Comparison of ENCODE assay signal across 1 cellular context in genomic region chr2:214853906-214854305, GRCh38.
TF ChIP-seq lines count a peak whose summit lies in the region.

No MANE protein-coding gene starts in this region.

TF ChIP-seq in HepG2, 621 proteins besides CTCF, POLR2A, EP300 and RAD21 (continued from another document and continues in another):
- TF ChIP-seq ZNF660 (CRISPR knock-in tag; IDR thresholded peaks at IDR 0.05; ENCODE audit: borderline replicate concordance, low read depth) (no peak), EHMT2 (IDR thresholded peaks at IDR 0.05; ENCODE audit: borderline replicate concordance, low read depth, low read length) (peak; percentile 63; the same call in 1 of the 2 replicates), ZNF331 (CRISPR knock-in tag; IDR thresholded peaks at IDR 0.05) (peak; percentile 72), HNF4G (IDR thresholded peaks at IDR 0.05; ENCODE audit: borderline replicate concordance, low read depth, low read length) (peak; percentile 46; the same call in 1 of the 2 replicates), HNF4G (CRISPR knock-in tag; IDR thresholded peaks at IDR 0.05; ENCODE audit: borderline replicate concordance, low read depth) (no peak), ONECUT2 (CRISPR knock-in tag; IDR thresholded peaks at IDR 0.05) (no peak), ZNF274 (CRISPR knock-in tag; IDR thresholded peaks at IDR 0.05) (no peak), CREM (IDR thresholded peaks at IDR 0.05) (peak; percentile 52), CREM (CRISPR knock-in tag; IDR thresholded peaks at IDR 0.05) (no peak), ZNF800 (CRISPR knock-in tag; IDR thresholded peaks at IDR 0.05) (no peak), ZNF672 (CRISPR knock-in tag; IDR thresholded peaks at IDR 0.05) (no peak), ZMAT5 (CRISPR knock-in tag; IDR thresholded peaks at IDR 0.05; ENCODE audit: borderline replicate concordance, low read depth) (no peak), ATF4 (CRISPR knock-in tag; IDR thresholded peaks at IDR 0.05) (no peak), SMARCE1 (IDR thresholded peaks at IDR 0.05; ENCODE audit: borderline replicate concordance) (no peak), RXRB (CRISPR knock-in tag; IDR thresholded peaks at IDR 0.05; ENCODE audit: borderline replicate concordance) (peak; percentile 68; the same call in 1 of the 2 replicates), MTF1 (CRISPR knock-in tag; IDR thresholded peaks at IDR 0.05) (no peak), RCOR2 (CRISPR knock-in tag; IDR thresholded peaks at IDR 0.05) (peak; percentile 57; the same call in 1 of the 2 replicates), THAP8 (CRISPR knock-in tag; IDR thresholded peaks at IDR 0.05; ENCODE audit: borderline replicate concordance) (no peak), ZZZ3 (CRISPR knock-in tag; IDR thresholded peaks at IDR 0.05; ENCODE audit: borderline replicate concordance) (no peak), ZKSCAN5 (CRISPR knock-in tag; IDR thresholded peaks at IDR 0.05) (no peak), ZNF773 (CRISPR knock-in tag; IDR thresholded peaks at IDR 0.05; ENCODE audit: borderline replicate concordance) (no peak), ZSCAN25 (CRISPR knock-in tag; IDR thresholded peaks at IDR 0.05) (no peak), FOXK1 (CRISPR knock-in tag; IDR thresholded peaks at IDR 0.05; ENCODE audit: borderline replicate concordance, low read depth) (no peak)
- TF ChIP-seq, protein P1, sequence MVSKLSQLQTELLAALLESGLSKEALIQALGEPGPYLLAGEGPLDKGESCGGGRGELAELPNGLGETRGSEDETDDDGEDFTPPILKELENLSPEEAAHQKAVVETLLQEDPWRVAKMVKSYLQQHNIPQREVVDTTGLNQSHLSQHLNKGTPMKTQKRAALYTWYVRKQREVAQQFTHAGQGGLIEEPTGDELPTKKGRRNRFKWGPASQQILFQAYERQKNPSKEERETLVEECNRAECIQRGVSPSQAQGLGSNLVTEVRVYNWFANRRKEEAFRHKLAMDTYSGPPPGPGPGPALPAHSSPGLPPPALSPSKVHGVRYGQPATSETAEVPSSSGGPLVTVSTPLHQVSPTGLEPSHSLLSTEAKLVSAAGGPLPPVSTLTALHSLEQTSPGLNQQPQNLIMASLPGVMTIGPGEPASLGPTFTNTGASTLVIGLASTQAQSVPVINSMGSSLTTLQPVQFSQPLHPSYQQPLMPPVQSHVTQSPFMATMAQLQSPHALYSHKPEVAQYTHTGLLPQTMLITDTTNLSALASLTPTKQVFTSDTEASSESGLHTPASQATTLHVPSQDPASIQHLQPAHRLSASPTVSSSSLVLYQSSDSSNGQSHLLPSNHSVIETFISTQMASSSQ (IDR thresholded peaks at IDR 0.05; ENCODE audit: low read depth), result peak; percentile 17; the same call in 1 of the 2 replicates
- TF ChIP-seq, protein P1 (CRISPR knock-in tag; IDR thresholded peaks at IDR 0.05; ENCODE audit: borderline replicate concordance), result peak; percentile 32; the same call in 1 of the 2 replicates
- TF ChIP-seq, protein P2, sequence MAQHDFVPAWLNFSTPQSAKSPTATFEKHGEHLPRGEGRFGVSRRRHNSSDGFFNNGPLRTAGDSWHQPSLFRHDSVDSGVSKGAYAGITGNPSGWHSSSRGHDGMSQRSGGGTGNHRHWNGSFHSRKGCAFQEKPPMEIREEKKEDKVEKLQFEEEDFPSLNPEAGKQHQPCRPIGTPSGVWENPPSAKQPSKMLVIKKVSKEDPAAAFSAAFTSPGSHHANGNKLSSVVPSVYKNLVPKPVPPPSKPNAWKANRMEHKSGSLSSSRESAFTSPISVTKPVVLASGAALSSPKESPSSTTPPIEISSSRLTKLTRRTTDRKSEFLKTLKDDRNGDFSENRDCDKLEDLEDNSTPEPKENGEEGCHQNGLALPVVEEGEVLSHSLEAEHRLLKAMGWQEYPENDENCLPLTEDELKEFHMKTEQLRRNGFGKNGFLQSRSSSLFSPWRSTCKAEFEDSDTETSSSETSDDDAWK (CRISPR knock-in tag; IDR thresholded peaks at IDR 0.05), result no peak
- TF ChIP-seq, protein P3, sequence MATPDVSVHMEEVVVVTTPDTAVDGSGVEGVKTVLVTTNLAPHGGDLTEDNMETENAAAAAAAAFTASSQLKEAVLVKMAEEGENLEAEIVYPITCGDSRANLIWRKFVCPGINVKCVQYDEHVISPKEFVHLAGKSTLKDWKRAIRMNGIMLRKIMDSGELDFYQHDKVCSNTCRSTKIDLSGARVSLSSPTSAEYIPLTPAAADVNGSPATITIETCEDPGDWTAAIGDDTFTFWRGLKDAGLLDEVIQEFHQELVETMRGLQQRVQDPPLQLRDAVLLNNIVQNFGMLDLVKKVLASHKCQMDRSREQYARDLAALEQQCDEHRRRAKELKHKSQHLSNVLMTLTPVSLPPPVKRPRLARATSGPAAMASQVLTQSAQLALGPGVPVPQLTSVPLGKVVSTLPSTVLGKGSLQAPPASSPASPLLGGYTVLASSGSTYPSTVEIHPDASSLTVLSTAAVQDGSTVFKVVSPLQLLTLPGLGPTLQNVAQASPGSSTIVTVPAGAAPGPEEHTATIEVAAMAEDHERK (CRISPR knock-in tag; IDR thresholded peaks at IDR 0.05; ENCODE audit: low read depth), result no peak
- TF ChIP-seq, protein P4, sequence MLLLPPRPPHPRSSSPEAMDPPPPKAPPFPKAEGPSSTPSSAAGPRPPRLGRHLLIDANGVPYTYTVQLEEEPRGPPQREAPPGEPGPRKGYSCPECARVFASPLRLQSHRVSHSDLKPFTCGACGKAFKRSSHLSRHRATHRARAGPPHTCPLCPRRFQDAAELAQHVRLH (CRISPR knock-in tag; IDR thresholded peaks at IDR 0.05; ENCODE audit: borderline replicate concordance, low read depth), result no peak
- TF ChIP-seq, protein P5, sequence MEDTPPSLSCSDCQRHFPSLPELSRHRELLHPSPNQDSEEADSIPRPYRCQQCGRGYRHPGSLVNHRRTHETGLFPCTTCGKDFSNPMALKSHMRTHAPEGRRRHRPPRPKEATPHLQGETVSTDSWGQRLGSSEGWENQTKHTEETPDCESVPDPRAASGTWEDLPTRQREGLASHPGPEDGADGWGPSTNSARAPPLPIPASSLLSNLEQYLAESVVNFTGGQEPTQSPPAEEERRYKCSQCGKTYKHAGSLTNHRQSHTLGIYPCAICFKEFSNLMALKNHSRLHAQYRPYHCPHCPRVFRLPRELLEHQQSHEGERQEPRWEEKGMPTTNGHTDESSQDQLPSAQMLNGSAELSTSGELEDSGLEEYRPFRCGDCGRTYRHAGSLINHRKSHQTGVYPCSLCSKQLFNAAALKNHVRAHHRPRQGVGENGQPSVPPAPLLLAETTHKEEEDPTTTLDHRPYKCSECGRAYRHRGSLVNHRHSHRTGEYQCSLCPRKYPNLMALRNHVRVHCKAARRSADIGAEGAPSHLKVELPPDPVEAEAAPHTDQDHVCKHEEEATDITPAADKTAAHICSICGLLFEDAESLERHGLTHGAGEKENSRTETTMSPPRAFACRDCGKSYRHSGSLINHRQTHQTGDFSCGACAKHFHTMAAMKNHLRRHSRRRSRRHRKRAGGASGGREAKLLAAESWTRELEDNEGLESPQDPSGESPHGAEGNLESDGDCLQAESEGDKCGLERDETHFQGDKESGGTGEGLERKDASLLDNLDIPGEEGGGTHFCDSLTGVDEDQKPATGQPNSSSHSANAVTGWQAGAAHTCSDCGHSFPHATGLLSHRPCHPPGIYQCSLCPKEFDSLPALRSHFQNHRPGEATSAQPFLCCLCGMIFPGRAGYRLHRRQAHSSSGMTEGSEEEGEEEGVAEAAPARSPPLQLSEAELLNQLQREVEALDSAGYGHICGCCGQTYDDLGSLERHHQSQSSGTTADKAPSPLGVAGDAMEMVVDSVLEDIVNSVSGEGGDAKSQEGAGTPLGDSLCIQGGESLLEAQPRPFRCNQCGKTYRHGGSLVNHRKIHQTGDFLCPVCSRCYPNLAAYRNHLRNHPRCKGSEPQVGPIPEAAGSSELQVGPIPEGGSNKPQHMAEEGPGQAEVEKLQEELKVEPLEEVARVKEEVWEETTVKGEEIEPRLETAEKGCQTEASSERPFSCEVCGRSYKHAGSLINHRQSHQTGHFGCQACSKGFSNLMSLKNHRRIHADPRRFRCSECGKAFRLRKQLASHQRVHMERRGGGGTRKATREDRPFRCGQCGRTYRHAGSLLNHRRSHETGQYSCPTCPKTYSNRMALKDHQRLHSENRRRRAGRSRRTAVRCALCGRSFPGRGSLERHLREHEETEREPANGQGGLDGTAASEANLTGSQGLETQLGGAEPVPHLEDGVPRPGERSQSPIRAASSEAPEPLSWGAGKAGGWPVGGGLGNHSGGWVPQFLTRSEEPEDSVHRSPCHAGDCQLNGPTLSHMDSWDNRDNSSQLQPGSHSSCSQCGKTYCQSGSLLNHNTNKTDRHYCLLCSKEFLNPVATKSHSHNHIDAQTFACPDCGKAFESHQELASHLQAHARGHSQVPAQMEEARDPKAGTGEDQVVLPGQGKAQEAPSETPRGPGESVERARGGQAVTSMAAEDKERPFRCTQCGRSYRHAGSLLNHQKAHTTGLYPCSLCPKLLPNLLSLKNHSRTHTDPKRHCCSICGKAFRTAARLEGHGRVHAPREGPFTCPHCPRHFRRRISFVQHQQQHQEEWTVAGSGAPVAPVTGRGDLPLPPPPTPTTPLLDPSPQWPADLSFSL (CRISPR knock-in tag; IDR thresholded peaks at IDR 0.05), result no peak
